ENCODE assay signal across 13 cellular contexts in the genomic region with DNA sequence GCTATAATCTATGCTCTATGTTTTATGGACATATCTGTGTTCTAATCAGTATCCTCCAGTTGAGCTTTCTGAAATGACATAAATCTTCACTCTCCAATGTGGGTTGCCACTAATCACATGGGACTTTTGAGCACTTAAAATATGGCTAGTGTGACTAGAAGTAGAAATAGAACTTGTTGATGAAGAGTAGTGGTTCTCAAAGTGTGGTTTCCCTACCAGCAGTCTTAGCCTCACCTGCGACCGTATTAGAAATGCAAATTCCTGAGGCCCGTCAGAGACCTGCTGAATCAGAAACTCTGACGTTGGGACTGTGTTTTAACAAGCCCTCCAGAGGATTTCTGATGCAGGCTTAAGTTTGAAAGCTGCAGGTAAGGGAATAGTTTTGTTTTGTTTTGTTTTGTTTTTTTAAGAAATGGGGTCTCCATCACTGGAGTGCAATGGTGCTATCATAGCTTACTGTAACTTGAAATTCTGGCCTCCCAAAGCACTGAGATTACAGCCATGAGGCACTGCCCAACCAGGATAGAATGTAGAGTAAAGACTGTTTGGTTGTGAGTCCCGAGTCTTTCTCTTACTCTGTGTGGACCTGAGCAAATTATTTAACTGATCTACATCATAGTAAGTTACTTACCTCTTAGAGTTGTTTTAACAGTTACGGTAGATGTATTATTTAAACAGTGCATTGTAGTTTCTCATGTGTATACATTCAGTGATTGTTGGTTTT. TPM values are rescaled to one million over a fixed set of nuclear protein-coding genes. Genes with fewer than 3 reads are reported as not detected.
DNase-seq lines count a peak whose midpoint lies in the region; ATAC-seq and TF ChIP-seq lines count a peak whose summit lies in the region.
"Had no signal": no experiment of that assay in that cellular context is flagged by ENCODE, and none has a peak within 500 bp of the region (broad histone marks: within the 10 kb centered on the region; RNA-seq: fewer than 3 reads in every experiment).

No MANE protein-coding gene starts in this region.

- H3K27me3 ChIP-seq in mammary epithelial cell (ENCODE audit: insufficient read depth, low read length) (no peaks in the 10 kb centered on the region), breast epithelium (no peaks in the 10 kb centered on the region), upper lobe of left lung (no peaks in the 10 kb centered on the region), lower lobe of right lung (ENCODE audit: low read depth) (no peaks in the 10 kb centered on the region)

- in situ Hi-C loops in mammary epithelial cell (cut with MboI; ENCODE audit: low sequenced_read_pairs in 2 of 2) = no loop called here

- no TSS peak for BruUV-seq in mammary epithelial cell (replicated peaks; lab: Mats Ljungman, UMichigan)

- H3K4me1 ChIP-seq in mammary epithelial cell (ENCODE audit: insufficient read depth, low read length) = no peaks in the 10 kb centered on the region
- H3K4me1 ChIP-seq in breast epithelium = no peaks in the 10 kb centered on the region
- H3K4me1 ChIP-seq in upper lobe of left lung = no peaks in the 10 kb centered on the region
- no peaks in the 10 kb centered on the region for H3K4me1 ChIP-seq in lower lobe of right lung

- H3K27ac ChIP-seq in mammary epithelial cell (ENCODE audit: insufficient read depth, low read depth, low read length) = no peak overlapping the region
- no peak overlapping the region for H3K27ac ChIP-seq in breast epithelium
- H3K27ac ChIP-seq in upper lobe of left lung = no peak overlapping the region
- no peak overlapping the region for H3K27ac ChIP-seq in lower lobe of right lung

- no peaks in the 10 kb centered on the region for H3K27me3 Mint-ChIP-seq in glutamatergic neuron (ENCODE audit: unreplicated experiment)

- CTCF ChIA-PET in mammary epithelial cell (lab: Charles Lee; ENCODE audit: low non-redundant PET) = no interaction called here

- peak; percentile 10 for DNase-seq in mammary epithelial cell
- DNase-seq in breast epithelium (ENCODE audit: low spot score in 2 of 2) = no peak
- DNase-seq in upper lobe of left lung = no peak
- DNase-seq in glutamatergic neuron = no peak
- DNase-seq in NCI-H187 (lab: John Stamatoyannopoulos, UW) = no peak
- no peak for DNase-seq in lower lobe of right lung
- DNase-seq: DMS53; effector memory CD4-positive, alpha-beta T cell; GOT3; T-helper 1 cell had no signal

- dilution Hi-C loops in mammary epithelial cell (cut with HindIII; ENCODE audit: low sequenced_read_pairs) = no loop called here

- H3K4me1 Mint-ChIP-seq in glutamatergic neuron (ENCODE audit: low read depth, unreplicated experiment) = no peaks in the 10 kb centered on the region

- H3K79me2 ChIP-seq in mammary epithelial cell (ENCODE audit: insufficient read depth, low read length) = no peaks in the 10 kb centered on the region

- no peak overlapping the region for H3K4me2 ChIP-seq in mammary epithelial cell (ENCODE audit: insufficient read depth, low read depth, low read length)

- peaks cover 30% of the 10 kb centered on the region for H3K36me3 ChIP-seq in mammary epithelial cell (ENCODE audit: insufficient read depth, low read length)
- H3K36me3 ChIP-seq in breast epithelium = peaks cover 8% of the 10 kb centered on the region
- peaks cover 7 to 69% (median 21%) of the 10 kb centered on the region in 4 donors for H3K36me3 ChIP-seq in upper lobe of left lung
- peaks cover 70% of the 10 kb centered on the region for H3K36me3 ChIP-seq in lower lobe of right lung

- H3K9me3 Mint-ChIP-seq in glutamatergic neuron (ENCODE audit: unreplicated experiment) = no peaks in the 10 kb centered on the region

- TF ChIP-seq EP300 in upper lobe of left lung (IDR thresholded peaks at IDR 0.05) = no peak

- intact Hi-C loops in mammary epithelial cell (cut with micrococcal nuclease) = no loop called here
- intact Hi-C loops in breast epithelium (cut with DNase I; ENCODE audit: low total_unique reads) = no loop called here
- intact Hi-C loops in lower lobe of right lung (cut with DNase I) = no loop called here

- no peak overlapping the region for H3K27ac Mint-ChIP-seq in glutamatergic neuron (ENCODE audit: unreplicated experiment)

- H4K20me1 ChIP-seq in mammary epithelial cell (ENCODE audit: insufficient read depth, low read length) = no peaks in the 10 kb centered on the region

- no peak overlapping the region for H3K9ac ChIP-seq in mammary epithelial cell (ENCODE audit: insufficient read depth, low read length)

- no peak overlapping the region for H2AFZ ChIP-seq in mammary epithelial cell (ENCODE audit: low read depth, low read length)

- H3K36me3 Mint-ChIP-seq in glutamatergic neuron (ENCODE audit: unreplicated experiment) = no peaks in the 10 kb centered on the region

- H3K4me3 Mint-ChIP-seq in glutamatergic neuron (ENCODE audit: unreplicated experiment) = no peak overlapping the region

- H3K4me3 ChIP-seq in mammary epithelial cell (replicated peaks in 1 of 3; ENCODE audit: insufficient read depth in 1 of 3, low read depth in 2 of 3, low read length in 3 of 3) (no peak overlapping the region), breast epithelium (no peak overlapping the region), upper lobe of left lung (no peak overlapping the region), lower lobe of right lung (no peak overlapping the region)

- no peak for TF ChIP-seq CTCF in mammary epithelial cell (conservative IDR thresholded peaks at IDR 0.05 in 1 of 2, IDR thresholded peaks at IDR 0.05 in 1 of 2; ENCODE audit: extremely low read depth in 1 of 2, insufficient read depth in 1 of 2, low read depth in 1 of 2, low read length in 2 of 2)
- TF ChIP-seq CTCF in breast epithelium (IDR thresholded peaks at IDR 0.05) = no peak
- no peak for TF ChIP-seq CTCF in upper lobe of left lung (IDR thresholded peaks at IDR 0.05)
- no peak for TF ChIP-seq CTCF in glutamatergic neuron (IDR thresholded peaks at IDR 0.05; ENCODE audit: partially characterized antibody, unreplicated experiment)
- TF ChIP-seq CTCF in lower lobe of right lung (IDR thresholded peaks at IDR 0.05) = no peak

- H3K9me3 ChIP-seq in mammary epithelial cell (replicated peaks; ENCODE audit: insufficient read depth, low read length) = no peaks in the 10 kb centered on the region
- H3K9me3 ChIP-seq in breast epithelium = no peaks in the 10 kb centered on the region
- no peaks in the 10 kb centered on the region for H3K9me3 ChIP-seq in upper lobe of left lung
- H3K9me3 ChIP-seq in lower lobe of right lung = no peaks in the 10 kb centered on the region

- ATAC-seq in HG02610 (IDR thresholded peaks at IDR 0.05; ENCODE audit: unreplicated experiment) = peak; percentile 99
- ATAC-seq in HG03354 (IDR thresholded peaks at IDR 0.05; ENCODE audit: poor library complexity, severe bottlenecking, unreplicated experiment) = peak; percentile 94
- ATAC-seq in upper lobe of left lung (ENCODE audit: low FRiP score in 2 of 2) = no peak
- ATAC-seq in lower lobe of right lung = no peak
- ATAC-seq: sciatic nerve had no signal

- TF ChIP-seq POLR2A in breast epithelium (IDR thresholded peaks at IDR 0.05) (no peak), upper lobe of left lung (IDR thresholded peaks at IDR 0.05) (no peak)

- WGBS in mammary epithelial cell (ENCODE audit: low coverage, missing lambda C conversion rate) = 89% methylated on average over 6 of the region's 6 CpGs
- WGBS in upper lobe of left lung, 2 donors = 90 to 95% methylated on average over 6 of the region's 6 CpGs

RNA-seq across cellular contexts. Expression of a gene that starts 21.7 kb away (rescaled TPM):
- total RNA-seq in mammary epithelial cell (10 to 100 TPM in 1 of 2 donors, 1 to 10 TPM in 1; 6.7 to 36.3 TPM), breast epithelium (1 to 10 TPM; 6.2 to 8.0 (median 6.9) TPM), upper lobe of left lung (10 to 100 TPM in 2 of 6 donors, 1 to 10 TPM in 4; 1.4 to 18.6 (median 6.6) TPM), glutamatergic neuron (ENCODE audit: unreplicated experiment) (7.2 TPM), lower lobe of right lung (25.2 TPM)
- polyA plus RNA-seq in mammary epithelial cell = 12.6 TPM
- 4.2 TPM for polyA minus RNA-seq in mammary epithelial cell

RNA-seq across cellular contexts. Expression of a gene that starts 24.1 kb away (rescaled TPM):
- 100 to 1,000 TPM in 1 of 2 donors, 10 to 100 TPM in 1; 56.1 to 118 TPM for total RNA-seq in mammary epithelial cell
- 27.0 TPM for polyA plus RNA-seq in mammary epithelial cell
- polyA minus RNA-seq in mammary epithelial cell = 56.5 TPM
- total RNA-seq in breast epithelium = 100 to 1,000 TPM in 1 of 3 donors, 10 to 100 TPM in 2; 91.4 to 116 (median 95.1) TPM
- total RNA-seq in upper lobe of left lung = 100 to 1,000 TPM in 2 of 6 donors, 10 to 100 TPM in 4; 49.5 to 131 (median 72.0) TPM
- total RNA-seq in glutamatergic neuron (ENCODE audit: unreplicated experiment) = 117 TPM
- total RNA-seq in lower lobe of right lung = 70.7 TPM

RNA-seq across cellular contexts. Expression of a gene that starts 24.4 kb away (rescaled TPM):
- total RNA-seq in mammary epithelial cell = 10 to 100 TPM; 26.3 to 52.6 TPM
- 25.0 TPM for polyA plus RNA-seq in mammary epithelial cell
- polyA minus RNA-seq in mammary epithelial cell = 75.1 TPM
- total RNA-seq in breast epithelium = 10 to 100 TPM; 32.8 to 45.2 (median 38.3) TPM
- total RNA-seq in upper lobe of left lung = 10 to 100 TPM; 24.9 to 49.8 (median 36.4) TPM
- total RNA-seq in glutamatergic neuron (ENCODE audit: unreplicated experiment) = 25.9 TPM
- 26.0 TPM for total RNA-seq in lower lobe of right lung

RNA-seq across cellular contexts. Expression of a gene that starts 38.3 kb away (rescaled TPM):
- total RNA-seq in mammary epithelial cell (10 to 100 TPM; 27.5 to 58.3 TPM), breast epithelium (10 to 100 TPM; 36.1 to 52.0 (median 49.6) TPM), upper lobe of left lung (10 to 100 TPM; 35.1 to 77.5 (median 47.5) TPM), glutamatergic neuron (ENCODE audit: unreplicated experiment) (40.0 TPM), lower lobe of right lung (59.8 TPM)
- polyA plus RNA-seq in mammary epithelial cell = 25.8 TPM
- 20.8 TPM for polyA minus RNA-seq in mammary epithelial cell

Comparison
In these comparisons a context has a peak if more than half of its experiments do, and no peak if none do; other contexts are left out.
1. ATAC-seq: peak in HG02610 (single experiment) and HG03354 (single experiment); none in upper lobe of left lung (0 of 2) and lower lobe of right lung (0 of 2).